ENCODE assay signal across 11 cellular contexts in genomic region chr5:62326302-62326701, GRCh38. TPM values are rescaled to one million over a fixed set of nuclear protein-coding genes. Genes with fewer than 3 reads are reported as not detected.
A peak's percentile ranks its signal among the peaks of the same experiment; 100 is the strongest.
DNase-seq lines count a peak whose midpoint lies in the region; ATAC-seq, FAIRE-seq and TF ChIP-seq lines count a peak whose summit lies in the region.
"Had no signal": no experiment of that assay in that cellular context is flagged by ENCODE, and none has a peak within 500 bp of the region (broad histone marks: within the 10 kb centered on the region; RNA-seq: fewer than 3 reads in every experiment).

No MANE protein-coding gene starts in this region.

- H3K4me3 ChIP-seq in foreskin fibroblast (ENCODE audit: low read depth in 1 of 2, low read length in 2 of 2) (no peak overlapping the region), SK-N-SH (ENCODE audit: low read depth in 2 of 2, low read length in 1 of 2) (no peak overlapping the region)

- peaks cover 0 to 19% of the 10 kb centered on the region in 2 experiments for H3K36me3 ChIP-seq in SK-N-SH (replicated peaks in 1 of 2; ENCODE audit: control insufficient read depth in 1 of 2, insufficient read depth in 2 of 2, low read length in 1 of 2)

- POLR2A ChIA-PET in SK-N-SH (lab: Yijun Ruan, JAX): no interaction called here

- no peak overlapping the region for H3K27ac ChIP-seq in SK-N-SH (ENCODE audit: low read depth in 2 of 2, low read length in 1 of 2)

- no peak for TF ChIP-seq RAD21 in SK-N-SH (IDR thresholded peaks at IDR 0.05; ENCODE audit: low read length)

- no peaks in the 10 kb centered on the region for H3K9me2 ChIP-seq in SK-N-SH

- TF ChIP-seq POLR2A in GM12891 (IDR thresholded peaks at IDR 0.05; ENCODE audit: low read depth, low read length): no peak

- H3K27me3 Mint-ChIP-seq in activated naive CD8-positive, alpha-beta T cell treated with anti-CD3 and anti-CD28 coated beads, Interleukin-2, amount 50 U/mL, for 24 hours: no peaks in the 10 kb centered on the region

- DNase-seq in GM12891 (ENCODE audit: insufficient read length, low spot score): no peak
- no peak for DNase-seq in activated naive CD8-positive, alpha-beta T cell treated with anti-CD3 and anti-CD28 coated beads, Interleukin-2, amount 50 U/mL, for 24 hours
- DNase-seq in stimulated activated CD4-positive, alpha-beta T cell treated with anti-CD3 and anti-CD28 coated beads, Interleukin-4, amount 100 ng/mL, for 24 hours: no peak
- no peak for DNase-seq in foreskin fibroblast
- no peak for DNase-seq in SK-N-SH
- DNase-seq: Calu3, NCI-H510A, posterior cingulate gyrus had no signal

- FAIRE-seq in GM12891 (lab: Jason Lieb, UNC): peak; percentile 89

- peaks cover 100% of the 10 kb centered on the region for H3K79me2 ChIP-seq in SK-N-SH (ENCODE audit: insufficient read depth)

- no peaks in the 10 kb centered on the region for H3K9me3 Mint-ChIP-seq in activated naive CD8-positive, alpha-beta T cell treated with anti-CD3 and anti-CD28 coated beads, Interleukin-2, amount 50 U/mL, for 24 hours

- H3K4me1 ChIP-seq in SK-N-SH (ENCODE audit: control insufficient read depth in 1 of 2, insufficient read depth in 2 of 2, low read depth in 1 of 2, low read length in 1 of 2): peaks cover under 1 to 32% of the 10 kb centered on the region in 2 experiments; a peak in 3 of 4 replicates

- CTCF ChIA-PET in SK-N-SH (lab: Yijun Ruan, JAX): no interaction called here

- TF ChIP-seq CTCF in foreskin fibroblast (IDR thresholded peaks at IDR 0.05; ENCODE audit: low read depth, low read length) (no peak), SK-N-SH (IDR thresholded peaks at IDR 0.05) (no peak)

- WGBS in SK-N-SH (ENCODE audit: low lambda C conversion rate): 88% methylated on average over 1 of the region's 1 CpG

- peaks cover 73% of the 10 kb centered on the region for H3K4me1 Mint-ChIP-seq in activated naive CD8-positive, alpha-beta T cell treated with anti-CD3 and anti-CD28 coated beads, Interleukin-2, amount 50 U/mL, for 24 hours

- H3K9me3 ChIP-seq in SK-N-SH: no peaks in the 10 kb centered on the region

- H3F3A ChIP-seq in SK-N-SH (replicated peaks; ENCODE audit: insufficient read depth): peaks cover 11% of the 10 kb centered on the region

- peak; percentile 58 for ATAC-seq in GM21381 (IDR thresholded peaks at IDR 0.05; ENCODE audit: unreplicated experiment)
- peak; percentile 80 for ATAC-seq in HG03378 (IDR thresholded peaks at IDR 0.05; ENCODE audit: unreplicated experiment)
- ATAC-seq in activated naive CD8-positive, alpha-beta T cell treated with anti-CD3 and anti-CD28 coated beads, Interleukin-2, amount 50 U/mL, for 24 hours: peak; percentile 43
- no peak for ATAC-seq in HG02840 (IDR thresholded peaks at IDR 0.05; ENCODE audit: low FRiP score, unreplicated experiment)

- TF ChIP-seq EP300 in SK-N-SH (IDR thresholded peaks at IDR 0.05; ENCODE audit: borderline replicate concordance in 1 of 2, low read depth in 1 of 2, low read length in 1 of 2): no peak

- H3K36me3 Mint-ChIP-seq in activated naive CD8-positive, alpha-beta T cell treated with anti-CD3 and anti-CD28 coated beads, Interleukin-2, amount 50 U/mL, for 24 hours (ENCODE audit: low read depth): peaks cover 42% of the 10 kb centered on the region

- no peaks in the 10 kb centered on the region for H3K27me3 ChIP-seq in SK-N-SH (ENCODE audit: insufficient read depth)

- peak overlapping the region; percentile 1 for H3K27ac Mint-ChIP-seq in activated naive CD8-positive, alpha-beta T cell treated with anti-CD3 and anti-CD28 coated beads, Interleukin-2, amount 50 U/mL, for 24 hours

- H3K4me2 ChIP-seq in SK-N-SH: no peak overlapping the region

- no peak overlapping the region for H2AFZ ChIP-seq in SK-N-SH (ENCODE audit: low read depth)

- peaks cover 50% of the 10 kb centered on the region for H4K20me1 ChIP-seq in SK-N-SH (ENCODE audit: insufficient read depth)

- no peak overlapping the region for H3K4me3 Mint-ChIP-seq in activated naive CD8-positive, alpha-beta T cell treated with anti-CD3 and anti-CD28 coated beads, Interleukin-2, amount 50 U/mL, for 24 hours

- H3K9ac ChIP-seq in SK-N-SH: no peak overlapping the region

TF ChIP-seq in GM12891, 5 proteins besides CTCF, POLR2A, EP300 and RAD21:
- TF ChIP-seq SPI1 (IDR thresholded peaks at IDR 0.05; ENCODE audit: low read depth, low read length) (peak; percentile 90), TAF1 (IDR thresholded peaks at IDR 0.05; ENCODE audit: low read depth, low read length) (no peak)

TF ChIP-seq in SK-N-SH, 30 proteins besides CTCF, POLR2A, EP300 and RAD21:
- TF ChIP-seq FOXJ3 (CRISPR knock-in tag; IDR thresholded peaks at IDR 0.05) (no peak), TAF1 (IDR thresholded peaks at IDR 0.05; ENCODE audit: borderline replicate concordance, low read depth, low read length) (no peak), SIN3A (IDR thresholded peaks at IDR 0.05; ENCODE audit: borderline replicate concordance, low read depth, low read length) (no peak), YY1 (IDR thresholded peaks at IDR 0.05; ENCODE audit: low read depth) (no peak), NFIC (IDR thresholded peaks at IDR 0.05; ENCODE audit: borderline replicate concordance) (no peak), RFX5 (IDR thresholded peaks at IDR 0.05; ENCODE audit: low read length) (no peak), SMC3 (IDR thresholded peaks at IDR 0.05; ENCODE audit: low read depth, low read length) (no peak), IRF3 (IDR thresholded peaks at IDR 0.05; ENCODE audit: low read depth, low read length) (no peak), TCF12 (IDR thresholded peaks at IDR 0.05) (no peak), CHD2 (IDR thresholded peaks at IDR 0.05; ENCODE audit: low read length, partially characterized antibody) (no peak), MEF2A (IDR thresholded peaks at IDR 0.05; ENCODE audit: borderline replicate concordance, low read depth) (no peak), GATA2 (CRISPR knock-in tag; IDR thresholded peaks at IDR 0.05) (no peak)
- TF ChIP-seq, protein P1, sequence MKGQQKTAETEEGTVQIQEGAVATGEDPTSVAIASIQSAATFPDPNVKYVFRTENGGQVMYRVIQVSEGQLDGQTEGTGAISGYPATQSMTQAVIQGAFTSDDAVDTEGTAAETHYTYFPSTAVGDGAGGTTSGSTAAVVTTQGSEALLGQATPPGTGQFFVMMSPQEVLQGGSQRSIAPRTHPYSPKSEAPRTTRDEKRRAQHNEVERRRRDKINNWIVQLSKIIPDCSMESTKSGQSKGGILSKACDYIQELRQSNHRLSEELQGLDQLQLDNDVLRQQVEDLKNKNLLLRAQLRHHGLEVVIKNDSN (IDR thresholded peaks at IDR 0.05; ENCODE audit: borderline replicate concordance, low read depth): no peak
- TF ChIP-seq, protein P2, sequence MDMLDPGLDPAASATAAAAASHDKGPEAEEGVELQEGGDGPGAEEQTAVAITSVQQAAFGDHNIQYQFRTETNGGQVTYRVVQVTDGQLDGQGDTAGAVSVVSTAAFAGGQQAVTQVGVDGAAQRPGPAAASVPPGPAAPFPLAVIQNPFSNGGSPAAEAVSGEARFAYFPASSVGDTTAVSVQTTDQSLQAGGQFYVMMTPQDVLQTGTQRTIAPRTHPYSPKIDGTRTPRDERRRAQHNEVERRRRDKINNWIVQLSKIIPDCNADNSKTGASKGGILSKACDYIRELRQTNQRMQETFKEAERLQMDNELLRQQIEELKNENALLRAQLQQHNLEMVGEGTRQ (IDR thresholded peaks at IDR 0.05; ENCODE audit: borderline replicate concordance, low read depth, low read length): no peak
- TF ChIP-seq, protein P3, sequence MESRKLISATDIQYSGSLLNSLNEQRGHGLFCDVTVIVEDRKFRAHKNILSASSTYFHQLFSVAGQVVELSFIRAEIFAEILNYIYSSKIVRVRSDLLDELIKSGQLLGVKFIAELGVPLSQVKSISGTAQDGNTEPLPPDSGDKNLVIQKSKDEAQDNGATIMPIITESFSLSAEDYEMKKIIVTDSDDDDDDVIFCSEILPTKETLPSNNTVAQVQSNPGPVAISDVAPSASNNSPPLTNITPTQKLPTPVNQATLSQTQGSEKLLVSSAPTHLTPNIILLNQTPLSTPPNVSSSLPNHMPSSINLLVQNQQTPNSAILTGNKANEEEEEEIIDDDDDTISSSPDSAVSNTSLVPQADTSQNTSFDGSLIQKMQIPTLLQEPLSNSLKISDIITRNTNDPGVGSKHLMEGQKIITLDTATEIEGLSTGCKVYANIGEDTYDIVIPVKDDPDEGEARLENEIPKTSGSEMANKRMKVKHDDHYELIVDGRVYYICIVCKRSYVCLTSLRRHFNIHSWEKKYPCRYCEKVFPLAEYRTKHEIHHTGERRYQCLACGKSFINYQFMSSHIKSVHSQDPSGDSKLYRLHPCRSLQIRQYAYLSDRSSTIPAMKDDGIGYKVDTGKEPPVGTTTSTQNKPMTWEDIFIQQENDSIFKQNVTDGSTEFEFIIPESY (IDR thresholded peaks at IDR 0.05; ENCODE audit: borderline replicate concordance, low read depth): no peak

RNA-seq across cellular contexts. Expression of gene KIF2A, which starts 20.3 kb away (rescaled TPM):
- 43.8 TPM for polyA plus RNA-seq in GM12891 (2012; ENCODE audit: low read depth, missing spikeins)
- 14.3 and 16.1 TPM in 2 replicates for polyA plus RNA-seq in SK-N-SH (2012; rRNA removed)
- 23.6 and 31.4 TPM in 2 replicates for polyA plus RNA-seq in SK-N-SH (2012; cell fraction: cytosol; rRNA removed)
- polyA plus RNA-seq in SK-N-SH (2012; cell fraction: nucleus; rRNA removed): 6.6 and 14.5 TPM in 2 replicates
